Comparison of ENCODE assay signal across 8 cellular contexts in genomic region chr7:66740980-66741705, GRCh38. TPM values are rescaled to one million over a fixed set of nuclear protein-coding genes. Genes with fewer than 3 reads are reported as not detected.
DNase-seq lines count a peak whose midpoint lies in the region; ATAC-seq and TF ChIP-seq lines count a peak whose summit lies in the region.
"Not testable (repeated sequence)": the region's sequence is repeated elsewhere in the genome, so short reads cannot be mapped to it uniquely, and the experiment has no call there.

No MANE protein-coding gene starts in this region.

- DNase-seq in COLO668 (lab: John Stamatoyannopoulos, UW; ENCODE audit: unreplicated experiment) = peak; percentile 58
- DNase-seq in Peyer's patch = peak in 2 of 3 donors; percentile 24 to 65
- DNase-seq in activated T-helper 1 cell treated with Interleukin-2 at 50 U/mL for 16 hours (ENCODE audit: low read depth) = peak; percentile 24
- DNase-seq in fibroblast of gingiva (ENCODE audit: low read depth) = peak; percentile 39
- DNase-seq in mucosa of gallbladder (ENCODE audit: low spot score) = peak; percentile 17
- DNase-seq in stimulated activated CD8-positive, alpha-beta memory T cell treated with anti-CD3 and anti-CD28 coated beads, Interleukin-15, amount 100 ng/mL, for 24 hours (ENCODE audit: low read depth) = peak; percentile 7

- peak overlapping the region; percentile 67 to 83 (median 78) for H3K4me3 ChIP-seq in Peyer's patch

- peaks cover 0 to 14% (median 8%) of the 10 kb centered on the region in 4 donors for H3K4me1 ChIP-seq in Peyer's patch

- peak in 1 of 6 experiments; percentile 13 for TF ChIP-seq CTCF in Peyer's patch (IDR thresholded peaks at IDR 0.05)

- not testable (repeated sequence) for H3K36me3 ChIP-seq in Peyer's patch

- ATAC-seq in GM21381 (IDR thresholded peaks at IDR 0.05; ENCODE audit: unreplicated experiment) (peak; percentile 31), HG03520 (IDR thresholded peaks at IDR 0.05; ENCODE audit: unreplicated experiment) (peak; percentile 20)

- H3K9me3 ChIP-seq in Peyer's patch = not testable (repeated sequence)

- not testable (repeated sequence) for TF ChIP-seq POLR2A in Peyer's patch (IDR thresholded peaks at IDR 0.05)

- H3K27ac ChIP-seq in Peyer's patch = peak overlapping the region; percentile 90 to 96 (median 92)

- not testable (repeated sequence) for H3K27me3 ChIP-seq in Peyer's patch

RNA-seq across cellular contexts. Expression of gene RABGEF1, which starts 0.6 kb away (rescaled TPM):
- total RNA-seq in Peyer's patch (10 to 100 TPM; 24.2 to 47.9 (median 28.1) TPM), mucosa of gallbladder (23.2 TPM)

Comparison
In these comparisons a context has a peak if more than half of its experiments do, and no peak if none do; other contexts are left out.
1. Peak in every context shown above with its lines: DNase-seq, ATAC-seq, H3K4me3 ChIP-seq and H3K27ac ChIP-seq.
2. DNase-seq: peak in every context shown above with its lines; median percentile 58 in COLO668; 44 in Peyer's patch; 39 in fibroblast of gingiva; 24 in activated T-helper 1 cell treated with Interleukin-2 at 50 U/mL for 16 hours; 17 in mucosa of gallbladder; 7 in stimulated activated CD8-positive, alpha-beta memory T cell treated with anti-CD3 and anti-CD28 coated beads, Interleukin-15, amount 100 ng/mL, for 24 hours.